Comparison of ENCODE assay signal across 8 cellular contexts in genomic region chr5:33379757-33380156, GRCh38.
DNase-seq lines count a peak whose midpoint lies in the region; ATAC-seq, FAIRE-seq and TF ChIP-seq lines count a peak whose summit lies in the region.

No MANE protein-coding gene starts in this region.

- peak; percentile 46 for ATAC-seq in HG03175 (IDR thresholded peaks at IDR 0.05; ENCODE audit: unreplicated experiment)
- ATAC-seq in HG02678 (IDR thresholded peaks at IDR 0.05; ENCODE audit: unreplicated experiment) = no peak
- no peak for ATAC-seq in GM21367 (IDR thresholded peaks at IDR 0.05; ENCODE audit: unreplicated experiment)

- no peaks in the 10 kb centered on the region for H3K36me3 ChIP-seq in kidney epithelial cell (ENCODE audit: control insufficient read depth, insufficient read depth, low read length)

- no peak overlapping the region for H3K4me3 ChIP-seq in kidney epithelial cell (ENCODE audit: low read depth, low read length)

- H3K27me3 ChIP-seq in kidney epithelial cell (ENCODE audit: control insufficient read depth, insufficient read depth, low read length) = no peaks in the 10 kb centered on the region

- DNase-seq in D721Med (ENCODE audit: insufficient read length, low spot score) (no peak), UCSD-AML1 (lab: John Stamatoyannopoulos, UW; ENCODE audit: unreplicated experiment) (peak; percentile 31), kidney epithelial cell (ENCODE audit: low read depth) (no peak), NCI-H128 (lab: John Stamatoyannopoulos, UW; ENCODE audit: unreplicated experiment) (no peak), AG20443 (ENCODE audit: low spot score) (no peak)

- FAIRE-seq in D721Med (lab: Jason Lieb, UNC) = no peak

- TF ChIP-seq CTCF in D721Med (IDR thresholded peaks at IDR 0.05; ENCODE audit: insufficient read depth, missing control alignments) = peak; percentile 43
- peak; percentile 55 for TF ChIP-seq CTCF in kidney epithelial cell (IDR thresholded peaks at IDR 0.05; ENCODE audit: insufficient read depth, low read length, poor library complexity, severe bottlenecking)
